ENCODE assay signal across 11 cellular contexts in the genomic region with DNA sequence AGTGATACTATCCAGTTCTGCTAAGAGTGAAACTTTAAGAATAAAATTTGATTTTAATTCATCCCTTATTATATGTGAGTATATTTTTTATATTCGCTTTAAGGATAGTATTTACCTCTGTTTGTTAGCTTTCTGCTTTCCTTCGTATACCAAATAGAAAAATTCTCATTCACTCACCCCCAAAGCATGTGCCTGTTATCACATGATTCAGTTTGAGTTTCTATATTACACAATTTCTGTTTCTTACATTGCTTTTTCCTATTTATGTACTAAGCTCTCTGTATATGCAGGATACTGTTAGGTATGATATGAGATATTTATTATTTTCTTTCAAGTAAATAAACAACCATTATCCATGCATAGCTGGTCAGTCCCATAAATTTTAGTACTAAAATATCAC.
DNase-seq lines count a peak whose midpoint lies in the region; ATAC-seq and TF ChIP-seq lines count a peak whose summit lies in the region.
"Had no signal": no experiment of that assay in that cellular context is flagged by ENCODE, and none has a peak within 500 bp of the region (broad histone marks: within the 10 kb centered on the region; RNA-seq: fewer than 3 reads in every experiment).

No MANE protein-coding gene starts in this region.

- H3K4me2 ChIP-seq in neural cell (ENCODE audit: low read length) = peak overlapping the region; percentile 36

- no peaks in the 10 kb centered on the region for H3K4me1 ChIP-seq in colonic mucosa
- no peaks in the 10 kb centered on the region for H3K4me1 ChIP-seq in psoas muscle

- 80 to 93% (median 83%) methylated on average over 2 of the region's 2 CpGs for WGBS in psoas muscle, 3 donors

- no peaks in the 10 kb centered on the region for H3K79me2 ChIP-seq in neural cell (replicated peaks; ENCODE audit: insufficient read depth, low read length)

- H3K27me3 ChIP-seq in colonic mucosa (no peaks in the 10 kb centered on the region), neural cell (ENCODE audit: insufficient read depth, low read depth, low read length) (no peaks in the 10 kb centered on the region), psoas muscle (ENCODE audit: insufficient read depth in 3 of 3, low read length in 2 of 3) (no peaks in the 10 kb centered on the region)

- no peaks in the 10 kb centered on the region for H4K20me1 ChIP-seq in neural cell (ENCODE audit: insufficient read depth)

- no TSS peak for BruUV-seq in Calu3 (replicated peaks; lab: Mats Ljungman, UMichigan)

- TF ChIP-seq RAD21 in neural cell (conservative IDR thresholded peaks at IDR 0.05) = no peak

- no peak overlapping the region for H2AFZ ChIP-seq in neural cell (ENCODE audit: low read depth, low read length)

- TF ChIP-seq CTCF in Calu3 (IDR thresholded peaks at IDR 0.05; ENCODE audit: unreplicated experiment) = no peak
- TF ChIP-seq CTCF in colonic mucosa (IDR thresholded peaks at IDR 0.05) = no peak
- TF ChIP-seq CTCF in neural cell (IDR thresholded peaks at IDR 0.05; ENCODE audit: poor library complexity, severe bottlenecking) = no peak
- TF ChIP-seq CTCF in psoas muscle (IDR thresholded peaks at IDR 0.05) = no peak

- H3K4me3 ChIP-seq in colonic mucosa (no peak overlapping the region), neural cell (ENCODE audit: low read length) (peak overlapping the region; percentile 47), psoas muscle (no peak overlapping the region)

- H3K9me3 Mint-ChIP-seq in Calu3 (ENCODE audit: low read depth, unreplicated experiment) = no peaks in the 10 kb centered on the region
- H3K9me3 Mint-ChIP-seq: activated T-cell treated with anti-CD3 and anti-CD28 coated beads, Interleukin-2, amount 50 U/mL, for 72 hours had no signal

- no peaks in the 10 kb centered on the region for H3F3A ChIP-seq in neural cell (ENCODE audit: insufficient read depth, low read length, poor library complexity, severe bottlenecking)

- H3K27ac ChIP-seq in colonic mucosa (peak overlapping the region; percentile 5), neural cell (ENCODE audit: low read length) (no peak overlapping the region), psoas muscle (no peak overlapping the region)

- no peaks in the 10 kb centered on the region for H3K4me1 Mint-ChIP-seq in Calu3 (ENCODE audit: low read depth, unreplicated experiment)
- H3K4me1 Mint-ChIP-seq: B cell had no signal

- TF ChIP-seq EP300 in neural cell (conservative IDR thresholded peaks at IDR 0.05; ENCODE audit: poor library complexity, severe bottlenecking) = no peak

- DNase-seq in Calu3 (no peak), MV-4-11 (lab: John Stamatoyannopoulos, UW) (peak; percentile 22), colonic mucosa (no peak), pons (ENCODE audit: low spot score) (no peak), psoas muscle (no peak), NCI-H69 (lab: John Stamatoyannopoulos, UW) (no peak)
- DNase-seq in stimulated activated CD4-positive, alpha-beta T cell treated with anti-CD3 and anti-CD28 coated beads, Interleukin-15, amount 100 ng/mL, for 24 hours = no peak
- DNase-seq: activated T-cell treated with anti-CD3 and anti-CD28 coated beads, Interleukin-2, amount 50 U/mL, for 72 hours had no signal

- H3K36me3 ChIP-seq in colonic mucosa (no peaks in the 10 kb centered on the region), neural cell (ENCODE audit: insufficient read depth, low read length) (no peaks in the 10 kb centered on the region), psoas muscle (ENCODE audit: insufficient read depth in 1 of 2, low read depth in 1 of 2) (no peaks in the 10 kb centered on the region)

- H3K4me3 Mint-ChIP-seq in Calu3 (ENCODE audit: low read depth, unreplicated experiment) = peak overlapping the region; percentile 57
- H3K4me3 Mint-ChIP-seq: activated T-cell treated with anti-CD3 and anti-CD28 coated beads, Interleukin-2, amount 50 U/mL, for 72 hours; B cell had no signal

- peak overlapping the region; percentile 90 for H3K27ac Mint-ChIP-seq in Calu3 (ENCODE audit: unreplicated experiment)
- H3K27ac Mint-ChIP-seq: activated T-cell treated with anti-CD3 and anti-CD28 coated beads, Interleukin-2, amount 50 U/mL, for 72 hours; B cell had no signal

- no peak overlapping the region for H3K9ac ChIP-seq in colonic mucosa (ENCODE audit: low read depth in 2 of 2, low read length in 2 of 2)
- peak overlapping the region; percentile 13 for H3K9ac ChIP-seq in neural cell (ENCODE audit: low read length)

- CTCF ChIA-PET in Calu3 (lab: Charles Lee) = interaction anchor here (1.0 to 1.5 kb wide), 4 partner anchors 13 to 201 kb away, joined by 3 to 5 read pairs (median 3); no protein-coding TSS in a partner anchor

- H3K9me3 ChIP-seq in colonic mucosa (no peaks in the 10 kb centered on the region), neural cell (ENCODE audit: low read length) (no peaks in the 10 kb centered on the region), psoas muscle (peaks cover 6% of the 10 kb centered on the region)

- H3K27me3 Mint-ChIP-seq in Calu3 (ENCODE audit: unreplicated experiment) = no peaks in the 10 kb centered on the region
- H3K27me3 Mint-ChIP-seq: B cell had no signal

- no peak for ATAC-seq in psoas muscle
- ATAC-seq: activated CD4-positive, CD25-positive, alpha-beta regulatory T cell treated with anti-CD3 and anti-CD28 coated beads, Interleukin-2, amount 50 U/mL, for 24 hours; activated T-cell treated with anti-CD3 and anti-CD28 coated beads, Interleukin-2, amount 50 U/mL, for 72 hours had no signal

- no peaks in the 10 kb centered on the region for H3K9me2 ChIP-seq in neural cell (ENCODE audit: insufficient read depth, low read length)

- H3K36me3 Mint-ChIP-seq in Calu3 (ENCODE audit: insufficient read depth, unreplicated experiment) = peaks cover 4% of the 10 kb centered on the region

- intact Hi-C loops in Calu3 (cut with micrococcal nuclease; ENCODE audit: unreplicated experiment) = no loop called here
- intact Hi-C loops in colonic mucosa (cut with DNase I) = no loop called here
- intact Hi-C loops in psoas muscle (cut with DNase I) = no loop called here

TF ChIP-seq in neural cell, 6 proteins besides CTCF, POLR2A, EP300 and RAD21:
- TF ChIP-seq SMC3 (conservative IDR thresholded peaks at IDR 0.05; ENCODE audit: poor library complexity) (no peak), MXI1 (conservative IDR thresholded peaks at IDR 0.05; ENCODE audit: poor library complexity, severe bottlenecking) (no peak), TAF1 (IDR thresholded peaks at IDR 0.05; ENCODE audit: low read depth) (no peak), POLR2AphosphoS5 (IDR thresholded peaks at IDR 0.05) (no peak), EZH2 (IDR thresholded peaks at IDR 0.05; ENCODE audit: borderline replicate concordance, insufficient read depth, low read length, poor library complexity, severe bottlenecking) (no peak)
- TF ChIP-seq, protein P1, sequence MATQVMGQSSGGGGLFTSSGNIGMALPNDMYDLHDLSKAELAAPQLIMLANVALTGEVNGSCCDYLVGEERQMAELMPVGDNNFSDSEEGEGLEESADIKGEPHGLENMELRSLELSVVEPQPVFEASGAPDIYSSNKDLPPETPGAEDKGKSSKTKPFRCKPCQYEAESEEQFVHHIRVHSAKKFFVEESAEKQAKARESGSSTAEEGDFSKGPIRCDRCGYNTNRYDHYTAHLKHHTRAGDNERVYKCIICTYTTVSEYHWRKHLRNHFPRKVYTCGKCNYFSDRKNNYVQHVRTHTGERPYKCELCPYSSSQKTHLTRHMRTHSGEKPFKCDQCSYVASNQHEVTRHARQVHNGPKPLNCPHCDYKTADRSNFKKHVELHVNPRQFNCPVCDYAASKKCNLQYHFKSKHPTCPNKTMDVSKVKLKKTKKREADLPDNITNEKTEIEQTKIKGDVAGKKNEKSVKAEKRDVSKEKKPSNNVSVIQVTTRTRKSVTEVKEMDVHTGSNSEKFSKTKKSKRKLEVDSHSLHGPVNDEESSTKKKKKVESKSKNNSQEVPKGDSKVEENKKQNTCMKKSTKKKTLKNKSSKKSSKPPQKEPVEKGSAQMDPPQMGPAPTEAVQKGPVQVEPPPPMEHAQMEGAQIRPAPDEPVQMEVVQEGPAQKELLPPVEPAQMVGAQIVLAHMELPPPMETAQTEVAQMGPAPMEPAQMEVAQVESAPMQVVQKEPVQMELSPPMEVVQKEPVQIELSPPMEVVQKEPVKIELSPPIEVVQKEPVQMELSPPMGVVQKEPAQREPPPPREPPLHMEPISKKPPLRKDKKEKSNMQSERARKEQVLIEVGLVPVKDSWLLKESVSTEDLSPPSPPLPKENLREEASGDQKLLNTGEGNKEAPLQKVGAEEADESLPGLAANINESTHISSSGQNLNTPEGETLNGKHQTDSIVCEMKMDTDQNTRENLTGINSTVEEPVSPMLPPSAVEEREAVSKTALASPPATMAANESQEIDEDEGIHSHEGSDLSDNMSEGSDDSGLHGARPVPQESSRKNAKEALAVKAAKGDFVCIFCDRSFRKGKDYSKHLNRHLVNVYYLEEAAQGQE (IDR thresholded peaks at IDR 0.05; ENCODE audit: borderline replicate concordance) = no peak
TF ChIP-seq in neural cell: peak in this region for 0.
